ENCODE assay signal across 1 cellular context in genomic region chr17:38797091-38797490, GRCh38.
TF ChIP-seq lines count a peak whose summit lies in the region.

No MANE protein-coding gene starts in this region.

TF ChIP-seq in GM12878, 131 proteins besides CTCF, POLR2A, EP300 and RAD21:
- no peak for TF ChIP-seq NFYA (IDR thresholded peaks at IDR 0.05; ENCODE audit: borderline replicate concordance, low read depth, low read length)
